9 cellular contexts compared by ENCODE assay signal in genomic region chr10:114499630-114500190, GRCh38.
DNase-seq lines count a peak whose midpoint lies in the region; ATAC-seq, FAIRE-seq and TF ChIP-seq lines count a peak whose summit lies in the region.
"Had no signal": no experiment of that assay in that cellular context is flagged by ENCODE, and none has a peak within 500 bp of the region (broad histone marks: within the 10 kb centered on the region; RNA-seq: fewer than 3 reads in every experiment).

No MANE protein-coding gene starts in this region.

- 31% methylated on average over 8 of the region's 8 CpGs for WGBS in GM12878 (ENCODE audit: insufficient coverage, insufficient replicate concordance, low lambda C conversion rate, missing lambda C conversion rate)

- H3K4me1 ChIP-seq in GM12878 (ENCODE audit: control insufficient read depth, insufficient read depth, low read length) = peaks cover 40% of the 10 kb centered on the region

- peak overlapping the region; percentile 91 for H3K4me2 ChIP-seq in GM12878 (ENCODE audit: control insufficient read depth, insufficient read depth)

- H3K27ac Mint-ChIP-seq in CD14-positive monocyte (peak overlapping the region in 4 of 7 donors; percentile 8 to 66 (median 52)), progenitor cell of endocrine pancreas (no peak overlapping the region)

- H4K20me1 ChIP-seq in GM12878 (ENCODE audit: control insufficient read depth, insufficient read depth) = no peaks in the 10 kb centered on the region

- H3K36me3 Mint-ChIP-seq in CD14-positive monocyte (no peaks in the 10 kb centered on the region), progenitor cell of endocrine pancreas (ENCODE audit: insufficient read depth) (peaks cover 6% of the 10 kb centered on the region)

- no peak for TF ChIP-seq RAD21 in GM12878 (IDR thresholded peaks at IDR 0.05; ENCODE audit: insufficient read depth, low read depth, low read length)

- intact Hi-C loops in CD14-positive monocyte (cut with micrococcal nuclease) (no loop called here), GM12878 (cut with micrococcal nuclease; ENCODE audit: unreplicated experiment) (no loop called here)

- TF ChIP-seq CTCF in CD14-positive monocyte (IDR thresholded peaks at IDR 0.05) (no peak), GM12878 (IDR thresholded peaks at IDR 0.05 in 2 of 3, conservative IDR thresholded peaks at IDR 0.05 in 1 of 3; ENCODE audit: control insufficient read depth in 2 of 3, extremely low read depth in 1 of 3, insufficient read depth in 1 of 3, low read depth in 3 of 3, low read length in 3 of 3) (no peak), progenitor cell of endocrine pancreas (IDR thresholded peaks at IDR 0.05; ENCODE audit: unreplicated experiment) (no peak)

- H3K4me3 Mint-ChIP-seq in CD14-positive monocyte (peak overlapping the region in 1 of 2 donors; percentile 72), progenitor cell of endocrine pancreas (ENCODE audit: low read depth) (no peak overlapping the region)
- H3K4me3 Mint-ChIP-seq: nephron had no signal

- H2AFZ ChIP-seq in GM12878 (ENCODE audit: control insufficient read depth, low read depth, low read length) = peak overlapping the region; percentile 85

- no peaks in the 10 kb centered on the region for H3K27me3 ChIP-seq in GM12878 (replicated peaks in 1 of 2; ENCODE audit: control insufficient read depth in 2 of 2, insufficient read depth in 2 of 2, low read length in 1 of 2)

- peak overlapping the region; percentile 95 for H3K27ac ChIP-seq in GM12878 (ENCODE audit: control insufficient read depth, insufficient read depth)

- SMC1A ChIA-PET in GM12878 (lab: Charles Lee; ENCODE audit: uncharacterized antibody, unreplicated experiment) = interaction anchor here (1.0 to 1.3 kb wide), 3 partner anchors 26 to 39 kb away, joined by 3 read pairs; no protein-coding TSS in a partner anchor

- peaks cover 18% of the 10 kb centered on the region for H3K4me1 Mint-ChIP-seq in CD14-positive monocyte
- H3K4me1 Mint-ChIP-seq in progenitor cell of endocrine pancreas (ENCODE audit: low read depth) = peaks cover 4% of the 10 kb centered on the region

- H3K27me3 Mint-ChIP-seq in CD14-positive monocyte (ENCODE audit: low read depth in 3 of 3) (peaks cover 0 to 3% (median 2%) of the 10 kb centered on the region in 3 donors), progenitor cell of endocrine pancreas (no peaks in the 10 kb centered on the region)

- in situ Hi-C loops in GM12878 (cut with MboI) = no loop called here

- POLR2A ChIA-PET in GM12878 (lab: Charles Lee) = interaction anchor here (0.7 kb wide), 1 partner anchor 17 kb away, joined by 3 read pairs; no protein-coding TSS in a partner anchor

- RAD21 ChIA-PET in GM12878 (lab: Charles Lee; ENCODE audit: unreplicated experiment) = interaction anchor here (1.1 kb wide), 1 partner anchor 28 kb away, joined by 3 read pairs; no protein-coding TSS in a partner anchor

- no TSS peak for BruUV-seq in GM12878 (replicated peaks; lab: Mats Ljungman, UMichigan)

- H3K4me3 ChIP-seq in GM12878 = peak overlapping the region; percentile 13; the same call in 1 of the 2 replicates

- DNase-seq in CD14-positive monocyte (ENCODE audit: low spot score) = peak; percentile 52
- peak; percentile 73 for DNase-seq in SW480 (ENCODE audit: low spot score)
- DNase-seq in GM12878 (ENCODE audit: low read depth, low spot score) = no peak
- peak; percentile 45 to 71 (median 49) for DNase-seq in stimulated activated CD4-positive, alpha-beta T cell treated with anti-CD3 and anti-CD28 coated beads, TNF-alpha, amount 100 ng/mL, for 4 hours (ENCODE audit: low read depth in 3 of 3)
- DNase-seq in NCI-H446 (lab: John Stamatoyannopoulos, UW) = no peak
- no peak for DNase-seq in progenitor cell of endocrine pancreas (ENCODE audit: low spot score, unreplicated experiment)
- no peak for DNase-seq in Ammon's horn (ENCODE audit: low spot score)

- H3K9me3 Mint-ChIP-seq in CD14-positive monocyte = peaks cover 0 to 3% (median 0%) of the 10 kb centered on the region in 7 donors
- H3K9me3 Mint-ChIP-seq in progenitor cell of endocrine pancreas (ENCODE audit: low read depth) = no peaks in the 10 kb centered on the region
- H3K9me3 Mint-ChIP-seq: nephron had no signal

- no peak for TF ChIP-seq EP300 in GM12878 (IDR thresholded peaks at IDR 0.05; ENCODE audit: borderline replicate concordance in 1 of 2, control insufficient read depth in 1 of 2, low read depth in 2 of 2, low read length in 2 of 2)

- no peaks in the 10 kb centered on the region for H3K9me3 ChIP-seq in GM12878 (replicated peaks; ENCODE audit: control insufficient read depth, insufficient read depth, low read length)

- no peaks in the 10 kb centered on the region; the same call in 1 of the 2 replicates for H3K79me2 ChIP-seq in GM12878 (ENCODE audit: control insufficient read depth, insufficient read depth, low read length)

- peak overlapping the region; percentile 53 for H3K9ac ChIP-seq in GM12878 (ENCODE audit: control insufficient read depth, insufficient read depth, low read length)

- ATAC-seq in GM21619 (IDR thresholded peaks at IDR 0.05; ENCODE audit: unreplicated experiment) = peak; percentile 20
- peak; percentile 10 for ATAC-seq in GM12878

- CTCF ChIA-PET in GM12878 (lab: Yijun Ruan, JAX) = interaction anchor here (0.6 to 1.5 kb wide), 5 partner anchors 10 to 215 kb away, joined by 3 to 6 read pairs (median 3); no protein-coding TSS in a partner anchor

- TF ChIP-seq POLR2A in GM12878 (IDR thresholded peaks at IDR 0.05; ENCODE audit: low read depth, low read length) = peak; percentile 55

- no peak for FAIRE-seq in GM12878 (lab: Jason Lieb, UNC)

- H3K36me3 ChIP-seq in GM12878 (ENCODE audit: control insufficient read depth in 2 of 2, insufficient read depth in 2 of 2, low read length in 1 of 2) = no peaks in the 10 kb centered on the region

TF ChIP-seq in GM12878, 131 proteins besides CTCF, POLR2A, EP300 and RAD21 (continues in another document):
- TF ChIP-seq MYC (IDR thresholded peaks at IDR 0.05; ENCODE audit: insufficient read depth, insufficient read length, insufficient replicate concordance, low read length, severe bottlenecking) (no peak), IKZF2 (IDR thresholded peaks at IDR 0.05) (no peak), JUNB (IDR thresholded peaks at IDR 0.05) (peak; percentile 3; the same call in 1 of the 2 replicates), ZBTB33 (IDR thresholded peaks at IDR 0.05) (no peak), RELA (IDR thresholded peaks at IDR 0.05; ENCODE audit: borderline replicate concordance, partially characterized antibody) (no peak), ZBTB40 (IDR thresholded peaks at IDR 0.05; ENCODE audit: borderline replicate concordance) (no peak), PKNOX1 (IDR thresholded peaks at IDR 0.05) (no peak), NRF1 (conservative IDR thresholded peaks at IDR 0.05; ENCODE audit: low read depth, low read length) (no peak), KLF5 (IDR thresholded peaks at IDR 0.05; ENCODE audit: partially characterized antibody) (no peak)

Comparison
In these comparisons a context has a peak if more than half of its experiments do, and no peak if none do; other contexts are left out.
1. DNase-seq: peak in CD14-positive monocyte (single experiment), SW480 (single experiment) and stimulated activated CD4-positive, alpha-beta T cell treated with anti-CD3 and anti-CD28 coated beads, TNF-alpha, amount 100 ng/mL, for 4 hours (3 of 3); none in GM12878 (single experiment), NCI-H446 (0 of 2), progenitor cell of endocrine pancreas (single experiment) and Ammon's horn (single experiment).